In the genomic region with DNA sequence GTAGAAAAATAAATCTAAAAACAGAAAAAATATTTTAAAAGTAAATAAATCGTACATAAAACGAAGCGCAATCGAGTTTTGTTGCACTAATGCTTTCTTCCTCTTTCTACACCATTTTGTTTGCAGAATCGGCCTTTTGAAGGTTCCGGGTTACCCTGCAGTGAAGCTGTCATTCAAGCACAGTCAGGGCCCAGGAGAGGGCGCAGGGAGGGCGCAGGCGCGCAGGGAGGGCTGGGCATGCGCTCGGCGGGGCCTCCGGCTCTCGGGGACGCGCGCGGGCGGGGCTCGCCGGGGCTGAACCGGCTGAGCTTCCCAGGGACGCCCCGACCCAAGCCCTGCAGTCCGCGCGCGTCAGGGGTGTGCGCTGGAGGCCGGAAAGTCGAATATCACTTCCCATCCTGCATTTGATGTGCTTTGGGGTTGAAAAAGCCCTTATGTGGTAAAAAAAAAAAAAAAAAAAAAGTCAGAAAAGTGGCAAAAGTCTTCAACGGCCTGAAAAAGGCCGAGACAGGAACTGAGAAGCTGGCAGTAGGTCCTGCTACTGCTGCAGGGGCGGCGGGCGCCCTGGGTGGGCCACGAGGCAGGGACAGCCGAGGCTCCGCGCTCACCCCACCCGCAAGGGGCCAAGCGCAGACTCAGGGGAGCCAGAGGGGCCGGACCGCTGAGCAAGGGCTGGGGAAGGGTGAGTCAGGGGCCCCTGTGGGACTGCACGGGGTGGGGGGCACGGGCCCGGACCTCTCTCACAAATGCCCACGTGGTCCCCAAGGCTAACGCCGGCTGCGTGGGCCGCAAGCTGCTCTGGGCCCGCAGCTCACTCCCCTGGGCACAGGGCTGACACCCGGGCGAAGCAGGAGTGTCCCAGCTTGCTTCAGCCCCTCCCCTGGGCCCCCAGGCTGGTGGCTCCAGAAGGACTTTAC, we compare ENCODE assay signal across 8 cellular contexts. TPM values are rescaled to one million over a fixed set of nuclear protein-coding genes. Genes with fewer than 3 reads are reported as not detected.
DNase-seq lines count a peak whose midpoint lies in the region; ATAC-seq and TF ChIP-seq lines count a peak whose summit lies in the region.

No MANE protein-coding gene starts in this region.

- TF ChIP-seq POLR2A in GM15510 (IDR thresholded peaks at IDR 0.05; ENCODE audit: borderline replicate concordance, extremely low read depth, insufficient read length): peak; percentile 25

- DNase-seq in NCI-H2081 (lab: John Stamatoyannopoulos, UW) (peak; percentile 69 to 86), WERI-Rb-1 (peak; percentile 91), T47D (ENCODE audit: low read depth in 1 of 2, low spot score in 1 of 2) (peak; percentile 82 to 91), dedifferentiated amniotic fluid mesenchymal stem cell (ENCODE audit: extremely low spot score) (no peak)

- H3K9ac ChIP-seq in iPS-20b (ENCODE audit: low read depth, low read length) (no peak overlapping the region), skeletal muscle satellite cell (ENCODE audit: low read depth, low read length) (peak overlapping the region; percentile 85)

- H3K27me3 ChIP-seq in WERI-Rb-1 (ENCODE audit: insufficient read depth, low read depth, severe bottlenecking) (no peaks in the 10 kb centered on the region), iPS-20b (ENCODE audit: insufficient read depth, low read length) (no peaks in the 10 kb centered on the region), skeletal muscle satellite cell (ENCODE audit: control insufficient read depth, insufficient read depth, low read length) (no peaks in the 10 kb centered on the region)

- peaks cover 5% of the 10 kb centered on the region; the same call in 1 of the 2 replicates for H3K4me1 ChIP-seq in iPS-20b (ENCODE audit: insufficient read depth, low read length)
- peaks cover 30% of the 10 kb centered on the region for H3K4me1 ChIP-seq in skeletal muscle satellite cell (ENCODE audit: control insufficient read depth, insufficient read depth, low read length)

- H3K9me3 ChIP-seq in WERI-Rb-1 (ENCODE audit: severe bottlenecking) (no peaks in the 10 kb centered on the region), iPS-20b (ENCODE audit: insufficient read depth, low read depth, low read length) (no peaks in the 10 kb centered on the region), skeletal muscle satellite cell (replicated peaks; ENCODE audit: low read length) (no peaks in the 10 kb centered on the region)

- H3K36me3 ChIP-seq in WERI-Rb-1 (no peaks in the 10 kb centered on the region), iPS-20b (ENCODE audit: insufficient read depth, low read depth, low read length) (peaks cover 5% of the 10 kb centered on the region; the same call in 1 of the 2 replicates), skeletal muscle satellite cell (ENCODE audit: insufficient read depth, low read length) (no peaks in the 10 kb centered on the region)

- peak overlapping the region; percentile 78 for H3K4me2 ChIP-seq in skeletal muscle satellite cell (ENCODE audit: low read length)

- peak; percentile 96 for ATAC-seq in HG02840 (IDR thresholded peaks at IDR 0.05; ENCODE audit: low FRiP score, unreplicated experiment)

- H3K4me3 ChIP-seq in WERI-Rb-1 (ENCODE audit: low read depth, low read length) (peak overlapping the region; percentile 44), iPS-20b (ENCODE audit: low read length) (peak overlapping the region; percentile 45), skeletal muscle satellite cell (ENCODE audit: low read length) (peak overlapping the region; percentile 59)

- in situ Hi-C loops in T47D (cut with HindIII; ENCODE audit: low pct_unique_long_range_greater_than_20kb, low sequenced_read_pairs): no loop called here

- peak; percentile 54; the same call in 1 of the 2 replicates for TF ChIP-seq CTCF in WERI-Rb-1 (IDR thresholded peaks at IDR 0.05; ENCODE audit: low read depth, low read length)

- H3K27ac ChIP-seq in WERI-Rb-1 (peak overlapping the region; percentile 52), iPS-20b (ENCODE audit: low read length) (no peak overlapping the region)

RNA-seq across cellular contexts. Expression of a gene that starts 40.5 kb away (rescaled TPM):
- total RNA-seq in skeletal muscle satellite cell (2012; rRNA removed): 73.8 and 79.5 TPM in 2 replicates
